In genomic region chr1:8015809-8016165, GRCh38 we compare ENCODE assay signal across 9 cellular contexts. TPM values are rescaled to one million over a fixed set of nuclear protein-coding genes. Genes with fewer than 3 reads are reported as not detected.
DNase-seq lines count a peak whose midpoint lies in the region; ATAC-seq, FAIRE-seq and TF ChIP-seq lines count a peak whose summit lies in the region.
"Had no signal": no experiment of that assay in that cellular context is flagged by ENCODE, and none has a peak within 500 bp of the region (broad histone marks: within the 10 kb centered on the region; RNA-seq: fewer than 3 reads in every experiment).

No MANE protein-coding gene starts in this region.

- no peak for ATAC-seq in GM19324 (IDR thresholded peaks at IDR 0.05; ENCODE audit: low FRiP score, unreplicated experiment)

- peaks cover 38% of the 10 kb centered on the region for H3K36me3 ChIP-seq in A673 (ENCODE audit: insufficient read depth, low read length, poor library complexity, severe bottlenecking)
- peaks cover 0 to 22% of the 10 kb centered on the region in 2 donors for H3K36me3 ChIP-seq in adrenal gland (replicated peaks in 1 of 2)
- peaks cover 23 to 32% of the 10 kb centered on the region in 2 experiments for H3K36me3 ChIP-seq in trophoblast cell (ENCODE audit: control insufficient read depth in 1 of 2, insufficient read depth in 2 of 2, low read length in 2 of 2)
- peaks cover 38 to 47% of the 10 kb centered on the region in 2 donors for H3K36me3 ChIP-seq in kidney (ENCODE audit: control insufficient read depth in 1 of 2, insufficient read depth in 2 of 2, low read length in 2 of 2)

- peak in 1 of 2 donors; percentile 19 for TF ChIP-seq POLR2A in adrenal gland (IDR thresholded peaks at IDR 0.05)

- no peak overlapping the region for H4K91ac ChIP-seq in trophoblast cell (ENCODE audit: low read depth, low read length)

- H3K9me3 ChIP-seq in A673 (ENCODE audit: low read depth, low read length, poor library complexity, severe bottlenecking) (no peaks in the 10 kb centered on the region), adrenal gland (replicated peaks in 1 of 3) (no peaks in the 10 kb centered on the region), trophoblast cell (ENCODE audit: insufficient read depth, low read depth, low read length) (no peaks in the 10 kb centered on the region), kidney (ENCODE audit: control insufficient read depth in 1 of 2, low read length in 2 of 2) (no peaks in the 10 kb centered on the region)

- H3K9ac ChIP-seq in trophoblast cell (ENCODE audit: low read length), result no peak overlapping the region
- peak overlapping the region in 1 of 2 donors; percentile 14 for H3K9ac ChIP-seq in kidney (ENCODE audit: low read length in 2 of 2)

- no peak overlapping the region for H3K18ac ChIP-seq in trophoblast cell (ENCODE audit: low read length)

- WGBS in adrenal gland, 4 donors, result 33 to 46% (median 42%) methylated on average over 2 of the region's 2 CpGs
- no CpG with 5 or more reads among the region's 2 CpGs for WGBS in trophoblast cell (ENCODE audit: extremely low coverage, insufficient coverage, insufficient read length)

- intact Hi-C loops in A673 (cut with micrococcal nuclease; ENCODE audit: unreplicated experiment) (loop anchor here (1.0 to 10.0 kb wide), 2 partner anchors 299 to 329 kb away; no protein-coding TSS in a partner anchor), adrenal gland (cut with DNase I) (loop anchor here in 1 of 2 donors (5.0 kb wide), 1 partner anchor 33 kb away; no protein-coding TSS in a partner anchor), kidney (cut with DNase I) (no loop called here)

- peaks cover 62% of the 10 kb centered on the region for H3K4me1 ChIP-seq in A673 (ENCODE audit: insufficient read depth, low read length, poor library complexity, severe bottlenecking)
- H3K4me1 ChIP-seq in adrenal gland (replicated peaks in 1 of 2), result peaks cover 34 to 55% of the 10 kb centered on the region in 2 donors
- H3K4me1 ChIP-seq in trophoblast cell (ENCODE audit: control insufficient read depth in 1 of 2, insufficient read depth in 2 of 2, low read length in 2 of 2), result peaks cover 9 to 15% of the 10 kb centered on the region in 2 experiments
- peaks cover 19 to 43% of the 10 kb centered on the region in 2 donors for H3K4me1 ChIP-seq in kidney (ENCODE audit: control insufficient read depth in 1 of 2, insufficient read depth in 1 of 2, low read depth in 1 of 2, low read length in 2 of 2)

- H3K4me3 ChIP-seq in A673 (ENCODE audit: low read depth, low read length, poor library complexity, severe bottlenecking) (no peak overlapping the region), adrenal gland (no peak overlapping the region), trophoblast cell (ENCODE audit: low read depth, low read length) (no peak overlapping the region), kidney (ENCODE audit: low read length in 2 of 2) (peak overlapping the region in 1 of 2 donors; percentile 16)

- H3K27me3 ChIP-seq in A673 (replicated peaks; ENCODE audit: insufficient read depth, low read depth, low read length, poor library complexity) (no peaks in the 10 kb centered on the region), adrenal gland (no peaks in the 10 kb centered on the region), trophoblast cell (ENCODE audit: insufficient read depth, low read length) (no peaks in the 10 kb centered on the region)

- peaks cover 16% of the 10 kb centered on the region for H3K79me1 ChIP-seq in trophoblast cell (ENCODE audit: low read length)

- no peak overlapping the region for H3K14ac ChIP-seq in trophoblast cell (ENCODE audit: low read length)

- CTCF ChIA-PET in A673 (lab: Charles Lee), result interaction anchor here (0.8 to 2.4 kb wide), 7 partner anchors 8 to 334 kb away, joined by 3 to 50 read pairs (median 7); no protein-coding TSS in a partner anchor

- H3K4ac ChIP-seq in trophoblast cell (ENCODE audit: low read depth, low read length), result peak overlapping the region; percentile 90

- DNase-seq in A673 (ENCODE audit: low spot score), result peak; percentile 55
- peak in 2 of 7 donors; percentile 38 to 39 for DNase-seq in adrenal gland
- DNase-seq in globus pallidus (ENCODE audit: low spot score), result peak; percentile 57
- DNase-seq in trophoblast cell, result no peak
- DNase-seq in frontal cortex (ENCODE audit: low spot score in 2 of 2), result no peak
- DNase-seq in NCI-H226, result no peak
- DNase-seq in kidney, result no peak
- DNase-seq: activated naive CD8-positive, alpha-beta T cell treated with anti-CD3 and anti-CD28 coated beads, Interleukin-2, amount 10 ng/mL, durations not matched to agents 7 days and 5 days had no signal

- no peak overlapping the region for H2BK120ac ChIP-seq in trophoblast cell (ENCODE audit: insufficient read depth, low read length, poor library complexity)

- TF ChIP-seq CTCF in A673 (conservative IDR thresholded peaks at IDR 0.05; ENCODE audit: low read depth, low read length) (no peak), adrenal gland (IDR thresholded peaks at IDR 0.05) (no peak), kidney (IDR thresholded peaks at IDR 0.05; ENCODE audit: borderline replicate concordance, extremely low read depth, insufficient read depth) (no peak)

- H2BK12ac ChIP-seq in trophoblast cell (ENCODE audit: low read length), result peak overlapping the region; percentile 75

- peak overlapping the region; percentile 22 for H3K4me2 ChIP-seq in trophoblast cell (ENCODE audit: low read length)

- H3K23ac ChIP-seq in trophoblast cell (ENCODE audit: low read length), result no peak overlapping the region

- no peak overlapping the region for H2AFZ ChIP-seq in trophoblast cell (ENCODE audit: insufficient read depth, low read length, poor library complexity)

- peaks cover 16% of the 10 kb centered on the region for H3K79me2 ChIP-seq in trophoblast cell (ENCODE audit: control insufficient read depth, insufficient read depth, low read length, poor library complexity)

- peak overlapping the region; percentile 43 for H3K27ac ChIP-seq in A673 (ENCODE audit: low read depth, low read length, poor library complexity, severe bottlenecking)
- H3K27ac ChIP-seq in adrenal gland, result peak overlapping the region in 4 of 5 donors; percentile 57 to 84 (median 70)
- peak overlapping the region; percentile 78 for H3K27ac ChIP-seq in trophoblast cell (ENCODE audit: low read depth, low read length)
- H3K27ac ChIP-seq in kidney (ENCODE audit: low read depth in 2 of 2, low read length in 2 of 2), result peak overlapping the region in 1 of 2 donors; percentile 44

- no peak overlapping the region for H4K12ac ChIP-seq in trophoblast cell (ENCODE audit: low read depth, low read length)

- peak overlapping the region; percentile 65 for H4K8ac ChIP-seq in trophoblast cell (ENCODE audit: low read depth, low read length)

- POLR2A ChIA-PET in A673 (lab: Charles Lee; ENCODE audit: low non-redundant PET), result no interaction called here

- no TSS peak for BruUV-seq in A673 (replicated peaks; lab: Mats Ljungman, UMichigan)

- FAIRE-seq in frontal cortex (lab: Jason Lieb, UNC) (no peak), kidney (lab: Jason Lieb, UNC) (no peak)

- no peak overlapping the region for H2AK5ac ChIP-seq in trophoblast cell (ENCODE audit: low read length)

- H2BK5ac ChIP-seq in trophoblast cell (ENCODE audit: low read depth, low read length, poor library complexity), result no peak overlapping the region

RNA-seq across cellular contexts. Expression of gene ERRFI1, which starts 10.3 kb away (rescaled TPM):
- total RNA-seq in A673 (2021) (36.2 and 44.4 TPM in 2 replicates), adrenal gland (10 to 100 TPM; 16.0 to 71.5 (median 29.0) TPM), frontal cortex (20.4 TPM), kidney (71.3 TPM)
- polyA plus RNA-seq in adrenal gland (10 to 100 TPM; 14.4 to 29.8 (median 16.0) TPM), kidney (ENCODE audit: insufficient read depth, low read depth, low replicate concordance) (25.0 TPM)
- polyA plus RNA-seq in trophoblast cell (2013), result 267 and 277 TPM in 2 replicates

RNA-seq across cellular contexts. Expression of gene PARK7, which starts 54.3 kb away (rescaled TPM):
- 352 and 358 TPM in 2 replicates for total RNA-seq in A673 (2021)
- total RNA-seq in adrenal gland, result 100 to 1,000 TPM; 266 to 478 (median 362) TPM
- polyA plus RNA-seq in adrenal gland, result 100 to 1,000 TPM; 274 to 697 (median 537) TPM
- 191 and 200 TPM in 2 replicates for polyA plus RNA-seq in trophoblast cell (2013)
- total RNA-seq in frontal cortex, result 160 TPM
- total RNA-seq in kidney, result 239 TPM
- polyA plus RNA-seq in kidney (ENCODE audit: insufficient read depth, low read depth, low replicate concordance), result 481 TPM

Comparison
In these comparisons a context has a peak if more than half of its experiments do, and no peak if none do; other contexts are left out.
1. DNase-seq: peak in A673 (single experiment) and globus pallidus (single experiment); none in trophoblast cell (0 of 2), frontal cortex (0 of 2), NCI-H226 (single experiment) and kidney (single experiment).